1 cellular context compared by ENCODE assay signal in the genomic region with DNA sequence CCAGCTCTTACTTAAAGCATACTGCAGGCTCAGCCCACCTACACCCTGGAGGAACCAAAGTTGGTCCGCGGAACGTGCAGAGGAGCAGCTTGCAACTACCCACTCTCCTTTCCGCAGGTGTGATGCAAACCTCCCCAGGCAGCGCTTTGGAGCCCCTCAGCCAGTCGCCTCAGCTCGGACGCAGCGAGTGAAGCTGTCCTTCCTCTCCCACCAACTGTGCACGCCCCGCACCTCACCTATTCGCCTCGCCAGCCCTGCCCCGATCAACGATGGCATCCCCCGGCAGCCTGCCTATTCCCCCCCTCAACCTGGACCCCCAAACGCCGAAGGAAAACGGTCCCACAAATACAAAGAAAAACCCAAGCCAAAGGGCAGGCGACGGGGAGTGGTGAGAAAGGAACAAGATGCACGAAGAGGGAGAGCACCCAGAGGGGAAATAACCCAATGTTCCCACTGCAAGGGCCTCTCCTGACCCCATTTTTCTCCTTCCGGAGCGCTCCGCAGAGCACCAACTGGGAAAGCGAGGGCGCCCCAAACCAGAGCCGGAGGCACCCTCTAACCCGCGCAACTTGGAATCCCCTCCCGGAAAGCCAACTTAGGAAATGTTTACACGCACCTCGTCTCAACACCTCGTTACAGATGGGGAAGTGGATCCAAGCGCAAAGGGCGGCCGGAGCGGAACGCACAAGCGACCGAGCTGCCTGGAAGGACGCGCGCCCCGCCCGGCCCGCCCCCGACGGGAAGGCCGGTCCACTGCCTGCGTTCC.
TF ChIP-seq lines count a peak whose summit lies in the region.

No MANE protein-coding gene starts in this region.

TF ChIP-seq in K562, 482 proteins besides CTCF, POLR2A, EP300 and RAD21 (continues in another document):
- TF ChIP-seq NR2C1 (IDR thresholded peaks at IDR 0.05) (peak; percentile 94), NR2C1 (tag; IDR thresholded peaks at IDR 0.05) (peak; percentile 93), LCOR (CRISPR knock-in tag; IDR thresholded peaks at IDR 0.05) (no peak), ZNF133 (CRISPR knock-in tag; IDR thresholded peaks at IDR 0.05) (0 out of 2 replicates have a peak, but pooled peaks have one; percentile 41), ZNF143 (CRISPR knock-in tag; IDR thresholded peaks at IDR 0.05) (peak; percentile 44; the same call in 1 of the 2 replicates), MLX (CRISPR knock-in tag; conservative IDR thresholded peaks at IDR 0.05) (no peak), ZNF274 (IDR thresholded peaks at IDR 0.05; ENCODE audit: borderline replicate concordance, low read depth, low read length) (0 out of 2 replicates have a peak, but pooled peaks have one; percentile 33), HDGF (IDR thresholded peaks at IDR 0.05) (0 out of 2 replicates have a peak, but pooled peaks have one; percentile 36), CBFB (CRISPR knock-in tag; IDR thresholded peaks at IDR 0.05) (peak; percentile 80; the same call in 1 of the 2 replicates), NFYB (IDR thresholded peaks at IDR 0.05; ENCODE audit: extremely low read depth, insufficient read length) (no peak), ZBTB9 (CRISPR knock-in tag; IDR thresholded peaks at IDR 0.05) (peak; percentile 43; the same call in 1 of the 2 replicates), FOXK2 (conservative IDR thresholded peaks at IDR 0.05 in 1 of 2, IDR thresholded peaks at IDR 0.05 in 1 of 2; ENCODE audit: low read depth in 2 of 2) (0 out of 4 replicates have a peak, but pooled peaks of 1 of the 2 experiments have one; percentile 20), HNRNPLL (IDR thresholded peaks at IDR 0.05; ENCODE audit: low read depth, low read length, poor library complexity, severe bottlenecking) (peak; percentile 77), SMAD4 (CRISPR knock-in tag; conservative IDR thresholded peaks at IDR 0.05) (no peak), YY1 (IDR thresholded peaks at IDR 0.05; ENCODE audit: borderline replicate concordance in 1 of 3, control insufficient read depth in 1 of 3, extremely low read depth in 1 of 3, insufficient read depth in 3 of 3, insufficient read length in 1 of 3, insufficient replicate concordance in 2 of 3, low read depth in 1 of 3, low read length in 2 of 3) (peak in 1 of 3 experiments; percentile 46), GABPB2 (CRISPR knock-in tag; conservative IDR thresholded peaks at IDR 0.05) (no peak), SMARCA5 (IDR thresholded peaks at IDR 0.05) (0 out of 2 replicates have a peak, but pooled peaks have one; percentile 14), ZNF408 (CRISPR knock-in tag; IDR thresholded peaks at IDR 0.05; ENCODE audit: low read depth) (no peak), SUPT5H (IDR thresholded peaks at IDR 0.05) (no peak), ZNF12 (CRISPR knock-in tag; IDR thresholded peaks at IDR 0.05) (peak; percentile 60; the same call in 1 of the 2 replicates), SPI1 (IDR thresholded peaks at IDR 0.05; ENCODE audit: borderline replicate concordance, low read depth, low read length) (peak; percentile 92), ETS1 (conservative IDR thresholded peaks at IDR 0.05; ENCODE audit: control insufficient read depth, low read depth, low read length) (0 out of 2 replicates have a peak, but pooled peaks have one; percentile 5), ZNF639 (CRISPR knock-in tag; conservative IDR thresholded peaks at IDR 0.05 in 1 of 2, IDR thresholded peaks at IDR 0.05 in 1 of 2) (peak in 1 of 2 experiments; percentile 55; a peak in 1 of 4 replicates), SREBF2 (CRISPR knock-in tag; IDR thresholded peaks at IDR 0.05) (0 out of 2 replicates have a peak, but pooled peaks have one; percentile 26), TEAD1 (CRISPR knock-in tag; IDR thresholded peaks at IDR 0.05) (peak in 1 of 2 experiments; percentile 50; a peak in 1 of 4 replicates), ZBTB11 (CRISPR knock-in tag; IDR thresholded peaks at IDR 0.05) (peak in 1 of 3 experiments; percentile 67; a peak in 2 of 6 replicates), XRCC5 (IDR thresholded peaks at IDR 0.05; ENCODE audit: low read depth, low read length) (peak; percentile 30; the same call in 1 of the 2 replicates), NR2C2 (CRISPR knock-in tag; IDR thresholded peaks at IDR 0.05) (peak; percentile 73; the same call in 1 of the 2 replicates), NR2C2 (tag; IDR thresholded peaks at IDR 0.05) (peak; percentile 97), SIN3A (IDR thresholded peaks at IDR 0.05; ENCODE audit: borderline replicate concordance in 2 of 2, control insufficient read depth in 1 of 2, low read depth in 2 of 2, low read length in 2 of 2) (peak in 1 of 2 experiments; percentile 51; a peak in 2 of 4 replicates), SMARCE1 (IDR thresholded peaks at IDR 0.05) (peak; percentile 39; the same call in 1 of the 2 replicates), ZC3H4 (CRISPR knock-in tag; IDR thresholded peaks at IDR 0.05; ENCODE audit: borderline replicate concordance) (peak; percentile 57; the same call in 1 of the 2 replicates), CBFA2T2 (conservative IDR thresholded peaks at IDR 0.05) (no peak), GABPA (tag; conservative IDR thresholded peaks at IDR 0.05; ENCODE audit: low read depth) (peak; percentile 86)
- TF ChIP-seq, protein P1, sequence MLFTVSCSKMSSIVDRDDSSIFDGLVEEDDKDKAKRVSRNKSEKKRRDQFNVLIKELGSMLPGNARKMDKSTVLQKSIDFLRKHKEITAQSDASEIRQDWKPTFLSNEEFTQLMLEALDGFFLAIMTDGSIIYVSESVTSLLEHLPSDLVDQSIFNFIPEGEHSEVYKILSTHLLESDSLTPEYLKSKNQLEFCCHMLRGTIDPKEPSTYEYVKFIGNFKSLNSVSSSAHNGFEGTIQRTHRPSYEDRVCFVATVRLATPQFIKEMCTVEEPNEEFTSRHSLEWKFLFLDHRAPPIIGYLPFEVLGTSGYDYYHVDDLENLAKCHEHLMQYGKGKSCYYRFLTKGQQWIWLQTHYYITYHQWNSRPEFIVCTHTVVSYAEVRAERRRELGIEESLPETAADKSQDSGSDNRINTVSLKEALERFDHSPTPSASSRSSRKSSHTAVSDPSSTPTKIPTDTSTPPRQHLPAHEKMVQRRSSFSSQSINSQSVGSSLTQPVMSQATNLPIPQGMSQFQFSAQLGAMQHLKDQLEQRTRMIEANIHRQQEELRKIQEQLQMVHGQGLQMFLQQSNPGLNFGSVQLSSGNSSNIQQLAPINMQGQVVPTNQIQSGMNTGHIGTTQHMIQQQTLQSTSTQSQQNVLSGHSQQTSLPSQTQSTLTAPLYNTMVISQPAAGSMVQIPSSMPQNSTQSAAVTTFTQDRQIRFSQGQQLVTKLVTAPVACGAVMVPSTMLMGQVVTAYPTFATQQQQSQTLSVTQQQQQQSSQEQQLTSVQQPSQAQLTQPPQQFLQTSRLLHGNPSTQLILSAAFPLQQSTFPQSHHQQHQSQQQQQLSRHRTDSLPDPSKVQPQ (CRISPR knock-in tag; IDR thresholded peaks at IDR 0.05; ENCODE audit: borderline replicate concordance), result no peak
- TF ChIP-seq, protein P2, sequence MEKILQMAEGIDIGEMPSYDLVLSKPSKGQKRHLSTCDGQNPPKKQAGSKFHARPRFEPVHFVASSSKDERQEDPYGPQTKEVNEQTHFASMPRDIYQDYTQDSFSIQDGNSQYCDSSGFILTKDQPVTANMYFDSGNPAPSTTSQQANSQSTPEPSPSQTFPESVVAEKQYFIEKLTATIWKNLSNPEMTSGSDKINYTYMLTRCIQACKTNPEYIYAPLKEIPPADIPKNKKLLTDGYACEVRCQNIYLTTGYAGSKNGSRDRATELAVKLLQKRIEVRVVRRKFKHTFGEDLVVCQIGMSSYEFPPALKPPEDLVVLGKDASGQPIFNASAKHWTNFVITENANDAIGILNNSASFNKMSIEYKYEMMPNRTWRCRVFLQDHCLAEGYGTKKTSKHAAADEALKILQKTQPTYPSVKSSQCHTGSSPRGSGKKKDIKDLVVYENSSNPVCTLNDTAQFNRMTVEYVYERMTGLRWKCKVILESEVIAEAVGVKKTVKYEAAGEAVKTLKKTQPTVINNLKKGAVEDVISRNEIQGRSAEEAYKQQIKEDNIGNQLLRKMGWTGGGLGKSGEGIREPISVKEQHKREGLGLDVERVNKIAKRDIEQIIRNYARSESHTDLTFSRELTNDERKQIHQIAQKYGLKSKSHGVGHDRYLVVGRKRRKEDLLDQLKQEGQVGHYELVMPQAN (IDR thresholded peaks at IDR 0.05; ENCODE audit: borderline replicate concordance), result peak; percentile 28; the same call in 1 of the 2 replicates
- TF ChIP-seq, protein P3, sequence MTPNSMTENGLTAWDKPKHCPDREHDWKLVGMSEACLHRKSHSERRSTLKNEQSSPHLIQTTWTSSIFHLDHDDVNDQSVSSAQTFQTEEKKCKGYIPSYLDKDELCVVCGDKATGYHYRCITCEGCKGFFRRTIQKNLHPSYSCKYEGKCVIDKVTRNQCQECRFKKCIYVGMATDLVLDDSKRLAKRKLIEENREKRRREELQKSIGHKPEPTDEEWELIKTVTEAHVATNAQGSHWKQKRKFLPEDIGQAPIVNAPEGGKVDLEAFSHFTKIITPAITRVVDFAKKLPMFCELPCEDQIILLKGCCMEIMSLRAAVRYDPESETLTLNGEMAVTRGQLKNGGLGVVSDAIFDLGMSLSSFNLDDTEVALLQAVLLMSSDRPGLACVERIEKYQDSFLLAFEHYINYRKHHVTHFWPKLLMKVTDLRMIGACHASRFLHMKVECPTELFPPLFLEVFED (CRISPR knock-in tag; conservative IDR thresholded peaks at IDR 0.05), result 0 out of 2 replicates have a peak, but pooled peaks have one; percentile 56
- TF ChIP-seq, protein P4, sequence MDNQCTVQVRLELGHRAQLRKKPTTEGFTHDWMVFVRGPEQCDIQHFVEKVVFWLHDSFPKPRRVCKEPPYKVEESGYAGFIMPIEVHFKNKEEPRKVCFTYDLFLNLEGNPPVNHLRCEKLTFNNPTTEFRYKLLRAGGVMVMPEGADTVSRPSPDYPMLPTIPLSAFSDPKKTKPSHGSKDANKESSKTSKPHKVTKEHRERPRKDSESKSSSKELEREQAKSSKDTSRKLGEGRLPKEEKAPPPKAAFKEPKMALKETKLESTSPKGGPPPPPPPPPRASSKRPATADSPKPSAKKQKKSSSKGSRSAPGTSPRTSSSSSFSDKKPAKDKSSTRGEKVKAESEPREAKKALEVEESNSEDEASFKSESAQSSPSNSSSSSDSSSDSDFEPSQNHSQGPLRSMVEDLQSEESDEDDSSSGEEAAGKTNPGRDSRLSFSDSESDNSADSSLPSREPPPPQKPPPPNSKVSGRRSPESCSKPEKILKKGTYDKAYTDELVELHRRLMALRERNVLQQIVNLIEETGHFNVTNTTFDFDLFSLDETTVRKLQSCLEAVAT (IDR thresholded peaks at IDR 0.05), result peak in 1 of 2 experiments; percentile 55; a peak in 1 of 4 replicates
